In the genomic region with DNA sequence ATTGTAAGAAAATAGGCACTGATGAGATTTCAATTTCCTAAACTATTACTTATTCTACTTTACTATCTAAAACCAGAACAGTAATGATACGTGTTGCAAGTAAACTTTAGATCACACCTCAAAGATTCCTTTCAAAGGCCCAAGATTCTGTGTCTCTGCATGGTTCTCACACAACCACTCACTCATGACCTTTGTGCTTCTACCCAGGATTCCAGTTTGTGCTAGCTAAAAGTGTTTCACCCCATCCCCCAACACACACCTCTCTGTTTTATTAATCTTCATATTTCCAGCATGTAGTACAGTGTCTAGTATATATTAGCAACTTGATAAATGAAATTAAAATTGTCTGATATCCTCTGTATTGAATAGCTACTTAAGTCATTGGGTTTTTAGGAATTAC, we compare ENCODE assay signal across 26 cellular contexts. TPM values are rescaled to one million over a fixed set of nuclear protein-coding genes. Genes with fewer than 3 reads are reported as not detected.
"Had no signal": no experiment of that assay in that cellular context is flagged by ENCODE, and none has a peak within 500 bp of the region (broad histone marks: within the 10 kb centered on the region; RNA-seq: fewer than 3 reads in every experiment).

No MANE protein-coding gene starts in this region.

- DNase-seq: head of caudate nucleus; hippocampal formation; kidney glomerular epithelial cell; left cardiac atrium; left ventricle myocardium superior; mesendoderm; naive thymus-derived CD4-positive, alpha-beta T cell; nucleus accumbens; pancreas; posterior cingulate gyrus; retina; right cardiac atrium; spleen; stimulated activated CD4-positive, alpha-beta T cell treated with anti-CD3 and anti-CD28 coated beads, Interleukin-4, amount 100 ng/mL, for 24 hours; stimulated activated naive CD4-positive, alpha-beta T cell had no signal

- H3K36me3 ChIP-seq: pancreas, prostate gland, spleen, suprapubic skin, thoracic aorta, tibial nerve, vagina had no signal

- FAIRE-seq: keratinocyte, pancreas had no signal

- H3K27me3 ChIP-seq: pancreas, spleen, suprapubic skin, tibial nerve, vagina had no signal

- H3K4me3 ChIP-seq: lung, pancreas, prostate gland, skin epidermis, spleen, suprapubic skin, thoracic aorta, tibial nerve, vagina had no signal

- ATAC-seq: left cardiac atrium; left ventricle myocardium superior; naive thymus-derived CD4-positive, alpha-beta T cell; natural killer cell treated with Interleukin-12 subunit alpha and Interleukin-12 subunit beta and Interleukin-15 and Interleukin-18, amount 100 ng/mL, for 72 hours; pancreas; right cardiac atrium; sciatic nerve; stimulated activated effector memory CD8-positive, alpha-beta T cell treated with anti-CD3 and anti-CD28 coated beads, Interleukin-12 subunit alpha, Interleukin-12 subunit beta, amount 100 ng/mL, for 72 hours had no signal

- H3K27ac ChIP-seq: pancreas, prostate gland, skin epidermis, spleen, suprapubic skin, thoracic aorta, tibial nerve, vagina had no signal

- H3K9me3 ChIP-seq: pancreas, prostate gland, spleen, suprapubic skin, thoracic aorta, tibial nerve, vagina had no signal

- H3K4me1 ChIP-seq: prostate gland, spleen, suprapubic skin, tibial nerve, vagina had no signal

RNA-seq across cellular contexts. Expression of a gene that starts 8.8 kb away (rescaled TPM):
- total RNA-seq: natural killer cell treated with Interleukin-12 subunit alpha and Interleukin-12 subunit beta and Interleukin-15 and Interleukin-18, amount 100 ng/mL, for 72 hours had no signal
